9 cellular contexts compared by ENCODE assay signal in the genomic region with DNA sequence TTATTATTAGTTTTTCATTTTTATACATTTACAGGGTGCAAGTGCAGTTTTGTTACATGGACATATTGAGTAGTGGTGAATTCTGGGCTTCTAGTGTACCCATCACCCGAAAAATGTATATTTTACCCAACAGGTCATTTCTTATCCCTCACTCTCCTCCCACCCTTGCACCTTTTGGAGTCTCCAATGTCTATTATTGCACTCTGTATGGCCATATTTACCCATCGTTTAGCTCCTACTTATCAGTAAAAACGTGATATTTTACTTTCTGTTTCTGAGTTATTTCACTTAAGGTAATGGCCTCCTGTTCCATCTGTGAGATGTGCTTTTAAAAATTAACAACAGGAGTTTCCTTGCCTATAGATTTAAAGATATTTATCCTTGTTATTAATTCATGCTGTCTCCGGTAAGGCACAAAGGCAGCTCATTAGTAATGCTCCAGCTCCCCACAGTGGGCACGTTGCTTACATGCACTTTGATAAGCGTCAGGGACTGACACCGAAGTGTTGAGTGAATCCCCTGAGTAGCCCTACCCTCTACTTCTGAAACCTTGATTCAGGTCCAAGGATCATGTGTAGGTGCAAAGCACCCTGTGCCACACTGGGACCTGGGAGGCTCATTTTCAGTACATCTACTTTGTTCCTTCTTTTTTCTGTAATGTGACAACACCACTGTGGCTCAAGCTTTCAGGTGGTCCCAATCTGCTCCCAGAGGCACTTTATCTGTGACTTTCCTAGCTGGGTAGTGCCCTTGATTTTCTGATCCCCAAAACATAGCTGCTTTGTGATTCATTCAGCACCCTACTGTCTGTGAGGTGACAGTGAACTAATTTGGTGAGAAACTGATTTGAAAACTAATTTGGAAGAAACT. TPM values are rescaled to one million over a fixed set of nuclear protein-coding genes. Genes with fewer than 3 reads are reported as not detected.
DNase-seq lines count a peak whose midpoint lies in the region; ATAC-seq and TF ChIP-seq lines count a peak whose summit lies in the region.
"Had no signal": no experiment of that assay in that cellular context is flagged by ENCODE, and none has a peak within 500 bp of the region (broad histone marks: within the 10 kb centered on the region; RNA-seq: fewer than 3 reads in every experiment).

No MANE protein-coding gene starts in this region.

- H3K9me3 Mint-ChIP-seq in nephron progenitor cell: peaks cover 1% of the 10 kb centered on the region
- H3K9me3 Mint-ChIP-seq: naive thymus-derived CD8-positive, alpha-beta T cell had no signal

- H3K36me3 Mint-ChIP-seq in nephron progenitor cell (ENCODE audit: low read depth): no peaks in the 10 kb centered on the region
- H3K36me3 Mint-ChIP-seq: naive thymus-derived CD8-positive, alpha-beta T cell had no signal

- ATAC-seq in GM18499 (IDR thresholded peaks at IDR 0.05; ENCODE audit: insufficient read depth, unreplicated experiment) (peak; percentile 76), HG02759 (IDR thresholded peaks at IDR 0.05; ENCODE audit: unreplicated experiment) (peak; percentile 80)

- H3K27me3 Mint-ChIP-seq in nephron progenitor cell (ENCODE audit: low read depth, poor library complexity): no peaks in the 10 kb centered on the region

- no peak overlapping the region for H3K4me3 ChIP-seq in AG09309 (ENCODE audit: control insufficient read depth, low read depth, low read length)
- H3K4me3 ChIP-seq in epithelial cell of proximal tubule (ENCODE audit: low read depth, low read length): no peak overlapping the region

- no peaks in the 10 kb centered on the region for H3K4me1 Mint-ChIP-seq in nephron progenitor cell

- H3K4me3 Mint-ChIP-seq in nephron progenitor cell: no peak overlapping the region
- H3K4me3 Mint-ChIP-seq: naive thymus-derived CD8-positive, alpha-beta T cell had no signal

- peak; percentile 1 for DNase-seq in AG09309 (ENCODE audit: low read depth)
- DNase-seq in NCI-H1092 (lab: John Stamatoyannopoulos, UW): peak; percentile 46
- peak; percentile 3 for DNase-seq in T-helper 9 cell
- no peak for DNase-seq in epithelial cell of proximal tubule (ENCODE audit: low read depth)
- peak; percentile 33 for DNase-seq in nephron progenitor cell
- DNase-seq in middle frontal gyrus (ENCODE audit: extremely low spot score, low spot score): no peak

- TF ChIP-seq CTCF in AG09309 (IDR thresholded peaks at IDR 0.05; ENCODE audit: control insufficient read depth, insufficient read depth, low read depth, low read length, missing control alignments) (peak; percentile 30), epithelial cell of proximal tubule (conservative IDR thresholded peaks at IDR 0.05; ENCODE audit: low read depth, low read length) (peak; percentile 67), nephron progenitor cell (IDR thresholded peaks at IDR 0.05) (peak; percentile 44)

- H3K27ac Mint-ChIP-seq in nephron progenitor cell: no peak overlapping the region
- H3K27ac Mint-ChIP-seq: naive thymus-derived CD8-positive, alpha-beta T cell had no signal

RNA-seq across cellular contexts. Expression of a gene that starts 27.3 kb away (rescaled TPM):
- not detected in 2 replicates for total RNA-seq in epithelial cell of proximal tubule
- total RNA-seq: naive thymus-derived CD8-positive, alpha-beta T cell had no signal

RNA-seq across cellular contexts. Expression of a gene that starts 52.8 kb away (rescaled TPM):
- not detected in 2 replicates for total RNA-seq in epithelial cell of proximal tubule
- total RNA-seq: naive thymus-derived CD8-positive, alpha-beta T cell had no signal

Comparison
In these comparisons a context has a peak if more than half of its experiments do, and no peak if none do; other contexts are left out.
1. DNase-seq: peak in AG09309 (single experiment), NCI-H1092 (single experiment), T-helper 9 cell (single experiment) and nephron progenitor cell (single experiment); none in epithelial cell of proximal tubule (single experiment) and middle frontal gyrus (single experiment).
2. Peak in every context shown above with its lines, with median percentiles within 50 percentile points of each other: CTCF ChIP-seq.